ENCODE assay signal across 8 cellular contexts in the genomic region with DNA sequence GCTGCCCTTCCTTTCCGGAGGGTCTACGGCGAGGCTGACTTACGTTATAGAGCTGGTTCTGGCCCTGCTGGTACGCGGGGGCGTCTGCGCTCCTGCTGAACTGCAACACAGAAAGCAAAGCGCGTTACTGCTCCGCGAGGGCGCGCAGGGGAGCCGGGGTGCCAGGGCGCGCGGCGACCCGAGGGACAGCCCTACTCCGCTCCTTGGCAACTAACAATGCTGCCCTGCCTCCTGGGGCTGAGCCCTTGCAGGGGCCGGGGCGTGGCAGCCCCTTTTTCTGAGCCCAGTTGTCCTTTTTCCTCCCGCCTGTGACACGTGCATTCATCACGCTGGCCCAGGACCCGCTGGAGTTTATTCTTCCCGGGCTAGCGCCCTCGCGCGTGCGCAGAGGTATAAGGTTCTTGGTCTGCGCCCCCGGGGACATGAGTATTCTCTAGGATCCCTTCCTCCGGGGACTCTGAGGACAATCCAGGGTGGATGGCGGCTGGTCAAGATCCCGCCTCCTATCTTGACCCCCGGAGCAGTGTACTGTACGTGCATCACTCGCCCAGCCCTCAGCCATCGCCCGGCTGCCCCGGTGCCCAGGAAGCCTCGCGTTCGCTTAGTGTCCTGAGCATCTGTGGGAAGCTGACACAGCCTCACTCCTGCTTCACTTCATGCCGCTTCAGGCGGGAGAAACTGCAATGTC.
DNase-seq lines count a peak whose midpoint lies in the region; ATAC-seq and TF ChIP-seq lines count a peak whose summit lies in the region.

No MANE protein-coding gene starts in this region.

- no peak overlapping the region for H3K27ac ChIP-seq in H9 (ENCODE audit: insufficient read length, low read depth, low read length)
- H3K27ac ChIP-seq in SJCRH30: no peak overlapping the region; the same call in 1 of the 2 replicates
- no peak overlapping the region for H3K27ac ChIP-seq in lower lobe of right lung
- H3K27ac ChIP-seq in stomach: no peak overlapping the region

- H4K20me1 ChIP-seq in H9 (ENCODE audit: control insufficient read depth, insufficient read depth, insufficient read length): no peaks in the 10 kb centered on the region

- no peak overlapping the region for H3K9ac ChIP-seq in H9 (ENCODE audit: extremely low read depth, insufficient read length, low read length)

- no peak overlapping the region for H2BK15ac ChIP-seq in H9 (ENCODE audit: low read depth, low read length)

- H3K23ac ChIP-seq in H9 (ENCODE audit: insufficient read length, low read depth, low read length): no peak overlapping the region

- no peaks in the 10 kb centered on the region for H3K9me3 ChIP-seq in H9 (ENCODE audit: control insufficient read depth, low read depth, low read length)
- H3K9me3 ChIP-seq in SJCRH30 (replicated peaks): no peaks in the 10 kb centered on the region
- no peaks in the 10 kb centered on the region for H3K9me3 ChIP-seq in lower lobe of right lung
- H3K9me3 ChIP-seq in stomach: no peaks in the 10 kb centered on the region

- no peak overlapping the region for H2AFZ ChIP-seq in H9 (ENCODE audit: low read length)

- H3K36me3 ChIP-seq in SJCRH30 (no peaks in the 10 kb centered on the region), lower lobe of right lung (no peaks in the 10 kb centered on the region), stomach (no peaks in the 10 kb centered on the region)

- DNase-seq in Calu3 (peak; percentile 64), H9 (peak; percentile 75), SJCRH30 (peak; percentile 33 to 54), ecto neural progenitor cell (ENCODE audit: low spot score) (peak; percentile 82), lower lobe of right lung (no peak), stomach (no peak), NCI-H446 (lab: John Stamatoyannopoulos, UW) (no peak)

- no peak overlapping the region for H3K27ac Mint-ChIP-seq in Calu3 (ENCODE audit: unreplicated experiment)
- no peak overlapping the region for H3K27ac Mint-ChIP-seq in H9

- H3K36me3 Mint-ChIP-seq in Calu3 (ENCODE audit: insufficient read depth, unreplicated experiment): peaks cover 8% of the 10 kb centered on the region
- peaks cover 0 to 5% (median 0%) of the 10 kb centered on the region in 3 experiments; a peak in 3 of 7 replicates for H3K36me3 Mint-ChIP-seq in H9 (ENCODE audit: insufficient read depth in 1 of 3, low read depth in 3 of 3)

- BruUV-seq in Calu3 (replicated peaks; lab: Mats Ljungman, UMichigan): no TSS peak

- 0 out of 2 replicates have a peak, but pooled peaks cover 4% of the 10 kb centered on the region for H3K4me1 ChIP-seq in H9 (ENCODE audit: insufficient read depth, low read length)
- H3K4me1 ChIP-seq in SJCRH30: no peaks in the 10 kb centered on the region
- H3K4me1 ChIP-seq in lower lobe of right lung: peaks cover 10% of the 10 kb centered on the region
- peaks cover 9 to 12% (median 11%) of the 10 kb centered on the region in 4 donors for H3K4me1 ChIP-seq in stomach

- TF ChIP-seq EP300 in stomach (IDR thresholded peaks at IDR 0.05): no peak

- no peak overlapping the region for H2BK120ac ChIP-seq in H9 (ENCODE audit: low read depth, low read length, poor library complexity, severe bottlenecking)

- peaks cover 10% of the 10 kb centered on the region; the same call in 1 of the 2 replicates for H3K27me3 ChIP-seq in H9 (ENCODE audit: insufficient read depth, low read length)
- no peaks in the 10 kb centered on the region for H3K27me3 ChIP-seq in SJCRH30
- H3K27me3 ChIP-seq in lower lobe of right lung (ENCODE audit: low read depth): peaks cover 9% of the 10 kb centered on the region
- H3K27me3 ChIP-seq in stomach: peaks cover 0 to 30% (median 6%) of the 10 kb centered on the region in 3 donors

- H3K4me3 Mint-ChIP-seq in Calu3 (ENCODE audit: low read depth, unreplicated experiment) (peak overlapping the region; percentile 65), H9 (peak overlapping the region; percentile 55 to 70)

- H3K4me3 ChIP-seq in SJCRH30 (peak overlapping the region; percentile 55), lower lobe of right lung (peak overlapping the region; percentile 52), stomach (peak overlapping the region; percentile 35 to 50 (median 42))

- no peak overlapping the region for H3K4ac ChIP-seq in H9 (ENCODE audit: low read depth, low read length)

- CTCF ChIA-PET in Calu3 (lab: Charles Lee): interaction anchor here (1.0 to 1.2 kb wide), 3 partner anchors 8 to 219 kb away, joined by 3 to 4 read pairs (median 3); a partner anchor contains a TSS

- H3K4me1 Mint-ChIP-seq in Calu3 (ENCODE audit: low read depth, unreplicated experiment): peaks cover 19% of the 10 kb centered on the region
- H3K4me1 Mint-ChIP-seq in H9: peaks cover 12 to 17% of the 10 kb centered on the region in 2 experiments

- no peak overlapping the region for H4K8ac ChIP-seq in H9 (replicated peaks; ENCODE audit: insufficient read length, low read depth, low read length)

- H3K27me3 Mint-ChIP-seq in Calu3 (ENCODE audit: unreplicated experiment) (no peaks in the 10 kb centered on the region), H9 (ENCODE audit: low read depth) (peaks cover 59% of the 10 kb centered on the region)

- no peaks in the 10 kb centered on the region for H3K79me1 ChIP-seq in H9 (ENCODE audit: insufficient read depth, low read depth, low read length, poor library complexity, severe bottlenecking)

- peak overlapping the region; percentile 30 for H3K18ac ChIP-seq in H9 (ENCODE audit: insufficient read length, low read depth, low read length)

- no peak overlapping the region for H3K56ac ChIP-seq in H9 (ENCODE audit: insufficient read length, low read depth, low read length)

- no peak overlapping the region for H3T11ph ChIP-seq in H9 (ENCODE audit: low read length)

- H4K91ac ChIP-seq in H9 (ENCODE audit: insufficient read length, low read depth, low read length): no peak overlapping the region

- no peaks in the 10 kb centered on the region for H3K79me2 ChIP-seq in H9 (ENCODE audit: insufficient read depth, low read length)

- H3K14ac ChIP-seq in H9 (ENCODE audit: insufficient read depth, low read length): no peak overlapping the region

- peaks cover 6% of the 10 kb centered on the region for H3K23me2 ChIP-seq in H9 (ENCODE audit: insufficient read length, low read depth, low read length, poor library complexity, severe bottlenecking)

- WGBS in H9 (ENCODE audit: extremely low coverage, insufficient read length, low lambda C conversion rate): no CpG with 5 or more reads among the region's 49 CpGs
- WGBS in stomach, 5 donors: 8 to 21% (median 13%) methylated on average over 35 to 49 of the region's 49 CpGs

- no peak overlapping the region for H4K5ac ChIP-seq in H9 (ENCODE audit: insufficient read length, low read depth, low read length)

- no peak overlapping the region for H2BK5ac ChIP-seq in H9 (ENCODE audit: insufficient read length, low read length)

- no peak for TF ChIP-seq POLR2A in stomach (IDR thresholded peaks at IDR 0.05)

- TF ChIP-seq CTCF in Calu3 (IDR thresholded peaks at IDR 0.05; ENCODE audit: unreplicated experiment) (no peak), H9 (conservative IDR thresholded peaks at IDR 0.05) (peak; percentile 35; the same call in 1 of the 3 replicates), lower lobe of right lung (IDR thresholded peaks at IDR 0.05) (no peak), stomach (IDR thresholded peaks at IDR 0.05) (no peak)

- no peak overlapping the region for H2AK5ac ChIP-seq in H9 (ENCODE audit: insufficient read length, low read length)

- H3K4me2 ChIP-seq in H9 (ENCODE audit: insufficient read depth, insufficient read length, low read length): peak overlapping the region; percentile 52

- no peak overlapping the region for H2BK20ac ChIP-seq in H9 (ENCODE audit: low read depth, low read length, poor library complexity, severe bottlenecking)

- intact Hi-C loops in Calu3 (cut with micrococcal nuclease; ENCODE audit: unreplicated experiment): loop anchor here (10.0 kb wide), 1 partner anchor 315 kb away; no protein-coding TSS in a partner anchor
- intact Hi-C loops in lower lobe of right lung (cut with DNase I): no loop called here
- intact Hi-C loops in stomach (cut with DNase I; ENCODE audit: low total_unique reads): loop anchor here (5.0 to 10.0 kb wide), 2 partner anchors 95 to 367 kb away; no protein-coding TSS in a partner anchor

- ATAC-seq in lower lobe of right lung (peak; percentile 15 to 48), HG03565 (IDR thresholded peaks at IDR 0.05; ENCODE audit: unreplicated experiment) (no peak)

- no peak overlapping the region for H2BK12ac ChIP-seq in H9 (ENCODE audit: insufficient read length, low read depth, low read length)

- H3K9me3 Mint-ChIP-seq in Calu3 (ENCODE audit: low read depth, unreplicated experiment): no peaks in the 10 kb centered on the region
- peaks cover 0 to 4% of the 10 kb centered on the region in 2 experiments; a peak in 3 of 5 replicates for H3K9me3 Mint-ChIP-seq in H9

Comparison
In these comparisons a context has a peak if more than half of its experiments do, and no peak if none do; other contexts are left out.
1. DNase-seq: peak in Calu3 (single experiment), H9 (single experiment), SJCRH30 (2 of 2) and ecto neural progenitor cell (single experiment); none in lower lobe of right lung (single experiment), stomach (single experiment) and NCI-H446 (0 of 2).
2. Peak in every context shown above with its lines, with median percentiles within 50 percentile points of each other: H3K4me3 ChIP-seq.